21 cellular contexts compared by ENCODE assay signal in the genomic region with DNA sequence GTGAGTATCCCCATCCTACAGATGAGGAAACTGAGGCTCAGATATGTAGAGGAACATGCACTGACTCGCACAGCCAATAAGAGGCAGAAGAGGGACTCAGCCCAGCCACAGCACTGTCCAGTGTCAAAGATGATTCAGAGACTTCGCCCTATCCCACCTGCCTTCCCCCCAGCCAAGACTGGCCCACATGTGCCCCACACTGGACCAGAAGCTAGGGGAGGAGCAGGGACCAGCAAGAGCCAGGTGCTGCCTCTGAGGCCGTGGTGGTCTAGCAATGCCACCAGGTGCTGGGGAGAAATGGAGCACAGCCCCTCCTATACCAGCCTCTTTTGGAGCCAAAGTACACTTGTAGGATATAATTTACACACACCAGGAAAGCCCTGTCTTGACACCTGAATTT. TPM values are rescaled to one million over a fixed set of nuclear protein-coding genes. Genes with fewer than 3 reads are reported as not detected.
DNase-seq lines count a peak whose midpoint lies in the region; ATAC-seq and TF ChIP-seq lines count a peak whose summit lies in the region.
"Had no signal": no experiment of that assay in that cellular context is flagged by ENCODE, and none has a peak within 500 bp of the region (broad histone marks: within the 10 kb centered on the region; RNA-seq: fewer than 3 reads in every experiment).

No MANE protein-coding gene starts in this region.

- H3K4me1 ChIP-seq in aorta (ENCODE audit: control insufficient read depth in 1 of 2, insufficient read depth in 2 of 2, low read length in 2 of 2), result no peaks in the 10 kb centered on the region

- H3K36me3 Mint-ChIP-seq in natural killer cell treated with Interleukin-12 subunit alpha and Interleukin-12 subunit beta and Interleukin-15 and Interleukin-18, amount 100 ng/mL, for 72 hours, result no peaks in the 10 kb centered on the region
- H3K36me3 Mint-ChIP-seq in natural killer cell, result no peaks in the 10 kb centered on the region

- no peak overlapping the region for H3K27ac ChIP-seq in aorta (ENCODE audit: low read depth in 1 of 2, low read length in 2 of 2)
- H3K27ac ChIP-seq: HL-60, KMS-11 had no signal

- H3K9me3 ChIP-seq in aorta (ENCODE audit: control insufficient read depth, low read length), result no peaks in the 10 kb centered on the region

- TF ChIP-seq CTCF in natural killer cell (IDR thresholded peaks at IDR 0.05), result no peak

- H3K36me3 ChIP-seq in aorta (ENCODE audit: control insufficient read depth in 1 of 2, insufficient read depth in 2 of 2, low read length in 1 of 2), result no peaks in the 10 kb centered on the region

- DNase-seq in activated CD8-positive, alpha-beta memory T cell treated with anti-CD3 and anti-CD28 coated beads, Interleukin-2, amount 50 U/mL, for 4 hours, result peak; percentile 5
- no peak for DNase-seq in activated CD8-positive, alpha-beta memory T cell treated with anti-CD3 and anti-CD28 coated beads, Interleukin-2, amount 50 U/mL, for 48 hours
- peak; percentile 15 for DNase-seq in natural killer cell treated with Interleukin-12 subunit alpha and Interleukin-12 subunit beta and Interleukin-15 and Interleukin-18, amount 100 ng/mL, for 72 hours (ENCODE audit: low spot score)
- DNase-seq in natural killer cell, result no peak
- DNase-seq in posterior vena cava (ENCODE audit: low spot score), result peak; percentile 16
- peak; percentile 21 to 51 for DNase-seq in aorta
- DNase-seq in stimulated activated naive CD8-positive, alpha-beta T cell treated with anti-CD3 and anti-CD28 coated beads, Interleukin-15, amount 100 ng/mL, for 72 hours, result no peak
- DNase-seq in RKO (ENCODE audit: low spot score), result no peak
- DNase-seq: 8988T, AML-193, HCEC 1CT, NCI-H1694 treated with DMSO at 0.1 percent for 48 hours, NCI-H2081 treated with DMSO at 0.1 percent for 48 hours, NCI-H446, SIG-M5 had no signal

- H3K4me1 Mint-ChIP-seq in natural killer cell treated with Interleukin-12 subunit alpha and Interleukin-12 subunit beta and Interleukin-15 and Interleukin-18, amount 100 ng/mL, for 72 hours (ENCODE audit: low read depth in 2 of 2), result no peaks in the 10 kb centered on the region
- H3K4me1 Mint-ChIP-seq in natural killer cell, result no peaks in the 10 kb centered on the region
- H3K4me1 Mint-ChIP-seq in stimulated activated naive CD8-positive, alpha-beta T cell treated with anti-CD3 and anti-CD28 coated beads, Interleukin-15, amount 100 ng/mL, for 72 hours, result peaks cover 6% of the 10 kb centered on the region

- intact Hi-C loops in natural killer cell (cut with micrococcal nuclease) (no loop called here), posterior vena cava (cut with DNase I) (no loop called here), aorta (cut with DNase I) (no loop called here)

- H3K4me3 Mint-ChIP-seq in natural killer cell treated with Interleukin-12 subunit alpha and Interleukin-12 subunit beta and Interleukin-15 and Interleukin-18, amount 100 ng/mL, for 72 hours, result no peak overlapping the region
- H3K4me3 Mint-ChIP-seq in natural killer cell, result no peak overlapping the region
- no peak overlapping the region for H3K4me3 Mint-ChIP-seq in stimulated activated naive CD8-positive, alpha-beta T cell treated with anti-CD3 and anti-CD28 coated beads, Interleukin-15, amount 100 ng/mL, for 72 hours
- H3K4me3 Mint-ChIP-seq: GM23338 had no signal

- no peak overlapping the region for H3K4me3 ChIP-seq in aorta (ENCODE audit: low read length in 2 of 2)
- H3K4me3 ChIP-seq: GM23338 had no signal

- WGBS in aorta, 2 donors, result 89 to 94% methylated on average over 3 of the region's 3 CpGs

- H3K27ac Mint-ChIP-seq in natural killer cell treated with Interleukin-12 subunit alpha and Interleukin-12 subunit beta and Interleukin-15 and Interleukin-18, amount 100 ng/mL, for 72 hours, result no peak overlapping the region
- no peak overlapping the region for H3K27ac Mint-ChIP-seq in natural killer cell
- no peak overlapping the region for H3K27ac Mint-ChIP-seq in stimulated activated naive CD8-positive, alpha-beta T cell treated with anti-CD3 and anti-CD28 coated beads, Interleukin-15, amount 100 ng/mL, for 72 hours
- H3K27ac Mint-ChIP-seq: GM23338 had no signal

- ATAC-seq in natural killer cell treated with Interleukin-12 subunit alpha and Interleukin-12 subunit beta and Interleukin-15 and Interleukin-18, amount 100 ng/mL, for 72 hours, result no peak
- no peak for ATAC-seq in natural killer cell
- ATAC-seq in aorta (ENCODE audit: low FRiP score), result no peak
- ATAC-seq in stimulated activated naive CD8-positive, alpha-beta T cell treated with anti-CD3 and anti-CD28 coated beads, Interleukin-15, amount 100 ng/mL, for 72 hours, result no peak
- ATAC-seq: GM23338 had no signal

- H3K27me3 Mint-ChIP-seq in natural killer cell treated with Interleukin-12 subunit alpha and Interleukin-12 subunit beta and Interleukin-15 and Interleukin-18, amount 100 ng/mL, for 72 hours, result peaks cover 0 to 2% of the 10 kb centered on the region in 2 donors
- no peaks in the 10 kb centered on the region for H3K27me3 Mint-ChIP-seq in natural killer cell (ENCODE audit: low read depth in 2 of 2)
- no peaks in the 10 kb centered on the region for H3K27me3 Mint-ChIP-seq in stimulated activated naive CD8-positive, alpha-beta T cell treated with anti-CD3 and anti-CD28 coated beads, Interleukin-15, amount 100 ng/mL, for 72 hours

- H3K9me3 Mint-ChIP-seq in natural killer cell treated with Interleukin-12 subunit alpha and Interleukin-12 subunit beta and Interleukin-15 and Interleukin-18, amount 100 ng/mL, for 72 hours, result no peaks in the 10 kb centered on the region
- no peaks in the 10 kb centered on the region for H3K9me3 Mint-ChIP-seq in natural killer cell
- no peaks in the 10 kb centered on the region for H3K9me3 Mint-ChIP-seq in stimulated activated naive CD8-positive, alpha-beta T cell treated with anti-CD3 and anti-CD28 coated beads, Interleukin-15, amount 100 ng/mL, for 72 hours
- H3K9me3 Mint-ChIP-seq: GM23338 had no signal

- H3K27me3 ChIP-seq in aorta (ENCODE audit: control insufficient read depth in 1 of 2, insufficient read depth in 2 of 2, low read length in 1 of 2), result no peaks in the 10 kb centered on the region

RNA-seq across cellular contexts. Expression of a gene that starts 22.3 kb away (rescaled TPM):
- not detected for total RNA-seq in natural killer cell treated with Interleukin-12 subunit alpha and Interleukin-12 subunit beta and Interleukin-15 and Interleukin-18, amount 100 ng/mL, for 72 hours
- not detected for total RNA-seq in natural killer cell
- 1 to 10 TPM; 4.4 to 5.6 TPM for total RNA-seq in posterior vena cava
- total RNA-seq in aorta, result 1 to 10 TPM; 1.1 to 3.8 TPM
- not detected for polyA plus RNA-seq in aorta
- total RNA-seq: Daoy, HT-29, RPMI7951 had no signal

Comparison
In these comparisons a context has a peak if more than half of its experiments do, and no peak if none do; other contexts are left out.
1. DNase-seq: peak in activated CD8-positive, alpha-beta memory T cell treated with anti-CD3 and anti-CD28 coated beads, Interleukin-2, amount 50 U/mL, for 4 hours (single experiment), natural killer cell treated with Interleukin-12 subunit alpha and Interleukin-12 subunit beta and Interleukin-15 and Interleukin-18, amount 100 ng/mL, for 72 hours (single experiment), posterior vena cava (single experiment) and aorta (2 of 2); none in activated CD8-positive, alpha-beta memory T cell treated with anti-CD3 and anti-CD28 coated beads, Interleukin-2, amount 50 U/mL, for 48 hours (single experiment), natural killer cell (single experiment), stimulated activated naive CD8-positive, alpha-beta T cell treated with anti-CD3 and anti-CD28 coated beads, Interleukin-15, amount 100 ng/mL, for 72 hours (0 of 2) and RKO (single experiment).